ENCODE assay signal across 16 cellular contexts in genomic region chr6:708237-708598, GRCh38. TPM values are rescaled to one million over a fixed set of nuclear protein-coding genes. Genes with fewer than 3 reads are reported as not detected.
DNase-seq lines count a peak whose midpoint lies in the region; ATAC-seq and TF ChIP-seq lines count a peak whose summit lies in the region.
"Had no signal": no experiment of that assay in that cellular context is flagged by ENCODE, and none has a peak within 500 bp of the region (broad histone marks: within the 10 kb centered on the region; RNA-seq: fewer than 3 reads in every experiment).

No MANE protein-coding gene starts in this region.

- H3K9me2 ChIP-seq in hepatocyte (replicated peaks; ENCODE audit: insufficient read depth): no peaks in the 10 kb centered on the region

- H3K9me3 Mint-ChIP-seq in WTC11: no peaks in the 10 kb centered on the region

- H3K27me3 Mint-ChIP-seq in WTC11 (ENCODE audit: low read depth): peaks cover 14% of the 10 kb centered on the region

- no peak overlapping the region for H3K4me3 Mint-ChIP-seq in WTC11

- H3K79me2 ChIP-seq in hepatocyte: peaks cover 3% of the 10 kb centered on the region

- 77% methylated on average over 6 of the region's 6 CpGs for WGBS in hepatocyte (ENCODE audit: low lambda C conversion rate, missing lambda C conversion rate)
- 78% methylated on average over 6 of the region's 6 CpGs for WGBS in urinary bladder

- peak overlapping the region; percentile 97 for H3K4me2 ChIP-seq in hepatocyte

- no peak overlapping the region for H2AFZ ChIP-seq in hepatocyte

- no peaks in the 10 kb centered on the region for H3K9me3 ChIP-seq in hepatocyte (ENCODE audit: low read depth)
- H3K9me3 ChIP-seq: HAP-1 had no signal

- no peaks in the 10 kb centered on the region for H4K20me1 ChIP-seq in hepatocyte (ENCODE audit: insufficient read depth, poor library complexity, severe bottlenecking)

- TF ChIP-seq CTCF in WTC11 (IDR thresholded peaks at IDR 0.05): no peak
- TF ChIP-seq CTCF in hepatocyte (IDR thresholded peaks at IDR 0.05; ENCODE audit: poor library complexity): no peak

- H3K36me3 ChIP-seq in hepatocyte (replicated peaks; ENCODE audit: insufficient read depth, low read depth): no peaks in the 10 kb centered on the region
- no peaks in the 10 kb centered on the region for H3K36me3 ChIP-seq in urinary bladder (ENCODE audit: insufficient read depth)
- H3K36me3 ChIP-seq: HAP-1 had no signal

- no peak overlapping the region for H3K4me3 ChIP-seq in hepatocyte
- H3K4me3 ChIP-seq in urinary bladder (ENCODE audit: low read depth, low read length): no peak overlapping the region
- H3K4me3 ChIP-seq: HAP-1 had no signal

- POLR2A ChIA-PET in WTC11 (lab: Charles Lee): no interaction called here

- H3K36me3 Mint-ChIP-seq in WTC11: no peaks in the 10 kb centered on the region

- H3K4me1 ChIP-seq in hepatocyte (ENCODE audit: insufficient read depth) (peaks cover 9% of the 10 kb centered on the region), urinary bladder (ENCODE audit: insufficient read depth) (no peaks in the 10 kb centered on the region)

- peak overlapping the region; percentile 39; the same call in 1 of the 2 replicates for H3K27ac Mint-ChIP-seq in WTC11

- H3K4me1 Mint-ChIP-seq in WTC11: peaks cover 57% of the 10 kb centered on the region

- H3K27ac ChIP-seq in hepatocyte (peak overlapping the region; percentile 95), urinary bladder (ENCODE audit: low read depth) (peak overlapping the region; percentile 32)
- H3K27ac ChIP-seq: C4-2B had no signal

- peaks cover 11% of the 10 kb centered on the region for H3K27me3 ChIP-seq in hepatocyte

- peak; percentile 95 for DNase-seq in NCI-H2029 treated with DMSO at 0.1 percent for 48 hours (lab: John Stamatoyannopoulos, UW)
- DNase-seq in WTC11 (ENCODE audit: low spot score): no peak
- no peak for DNase-seq in hepatocyte (ENCODE audit: low spot score)
- DNase-seq in GM19240 (ENCODE audit: insufficient read length, low spot score): no peak
- DNase-seq in inferior parietal cortex (ENCODE audit: extremely low spot score): no peak
- DNase-seq: MM.1S, NCI-H1092, NCI-H1436 treated with DMSO at 0.1 percent for 48 hours, NCI-H446 treated with DMSO at 0.1 percent for 48 hours, OCI-M1, SHP77 had no signal

- no peak for ATAC-seq in WTC11
- ATAC-seq in GM19328 (IDR thresholded peaks at IDR 0.05; ENCODE audit: unreplicated experiment): no peak
- ATAC-seq: SK-N-SH treated with all-trans-retinoic acid at 6 μM for 48 hours had no signal

- CTCF ChIA-PET in WTC11 (lab: Charles Lee): no interaction called here

TF ChIP-seq in WTC11, 78 proteins besides CTCF, POLR2A, EP300 and RAD21 (continues in another document):
- TF ChIP-seq ARID4B (CRISPR knock-in tag; IDR thresholded peaks at IDR 0.05; ENCODE audit: borderline replicate concordance) (no peak), ZNF671 (CRISPR knock-in tag; IDR thresholded peaks at IDR 0.05) (no peak), SP1 (CRISPR knock-in tag; conservative IDR thresholded peaks at IDR 0.05) (no peak), E2F4 (CRISPR knock-in tag; IDR thresholded peaks at IDR 0.05; ENCODE audit: borderline replicate concordance, low read depth) (no peak), MAX (CRISPR knock-in tag; IDR thresholded peaks at IDR 0.05) (no peak), GABPB1 (CRISPR knock-in tag; IDR thresholded peaks at IDR 0.05) (no peak), TEAD4 (CRISPR knock-in tag; IDR thresholded peaks at IDR 0.05) (no peak), NR2C2 (CRISPR knock-in tag; IDR thresholded peaks at IDR 0.05) (no peak), TP53 (CRISPR knock-in tag; IDR thresholded peaks at IDR 0.05) (no peak), ZBTB43 (CRISPR knock-in tag; IDR thresholded peaks at IDR 0.05) (no peak), ATF1 (CRISPR knock-in tag; IDR thresholded peaks at IDR 0.05) (no peak), TCF7 (CRISPR knock-in tag; IDR thresholded peaks at IDR 0.05; ENCODE audit: low read depth) (no peak), ZMAT4 (CRISPR knock-in tag; IDR thresholded peaks at IDR 0.05) (no peak), NR1H2 (CRISPR knock-in tag; IDR thresholded peaks at IDR 0.05) (no peak), IRF2 (CRISPR knock-in tag; IDR thresholded peaks at IDR 0.05; ENCODE audit: borderline replicate concordance, low read depth) (no peak), ZNF425 (CRISPR knock-in tag; conservative IDR thresholded peaks at IDR 0.05) (no peak)

RNA-seq across cellular contexts. Expression of gene EXOC2, which starts 15.3 kb away (rescaled TPM):
- total RNA-seq in WTC11 (2021) (39.6 to 45.7 TPM (median 40.2 TPM) in 3 replicates), hepatocyte (27.0 and 32.5 TPM in 2 replicates), urinary bladder (29.9 TPM)
- polyA plus RNA-seq in hepatocyte (15.4 and 16.9 TPM in 2 replicates), urinary bladder (11.8 TPM)

RNA-seq across cellular contexts. Expression of gene HUS1B, which starts 51.3 kb away (rescaled TPM):
- total RNA-seq in WTC11 (2021) (0.89 to 1.1 TPM (median 0.89 TPM) in 3 replicates), hepatocyte (0.33 and 1.2 TPM in 2 replicates), urinary bladder (2.2 TPM)
- polyA plus RNA-seq in hepatocyte (0.45 and 1.2 TPM in 2 replicates), urinary bladder (0.34 TPM)
